12 cellular contexts compared by ENCODE assay signal in genomic region chr5:122126177-122126701, GRCh38. TPM values are rescaled to one million over a fixed set of nuclear protein-coding genes. Genes with fewer than 3 reads are reported as not detected.
A peak's percentile ranks its signal among the peaks of the same experiment; 100 is the strongest.
DNase-seq lines count a peak whose midpoint lies in the region; TF ChIP-seq lines count a peak whose summit lies in the region.
"Had no signal": no experiment of that assay in that cellular context is flagged by ENCODE, and none has a peak within 500 bp of the region (broad histone marks: within the 10 kb centered on the region; RNA-seq: fewer than 3 reads in every experiment).

No MANE protein-coding gene starts in this region.

- H3K4me1 ChIP-seq in hepatocyte (ENCODE audit: insufficient read depth), result peaks cover 10% of the 10 kb centered on the region

- peak overlapping the region; percentile 78 for H3K27ac ChIP-seq in hepatocyte

- H3K27me3 ChIP-seq in hepatocyte, result no peaks in the 10 kb centered on the region
- H3K27me3 ChIP-seq: ovary had no signal

- H4K20me1 ChIP-seq in hepatocyte (ENCODE audit: insufficient read depth, poor library complexity, severe bottlenecking), result no peaks in the 10 kb centered on the region

- peak overlapping the region; percentile 52 for H3K4me2 ChIP-seq in hepatocyte

- no peaks in the 10 kb centered on the region for H3K9me3 ChIP-seq in hepatocyte (ENCODE audit: low read depth)
- H3K9me3 ChIP-seq: ovary had no signal

- H3K9me2 ChIP-seq in hepatocyte (replicated peaks; ENCODE audit: insufficient read depth), result no peaks in the 10 kb centered on the region

- WGBS in hepatocyte (ENCODE audit: low lambda C conversion rate, missing lambda C conversion rate), result 45% methylated on average over 1 of the region's 1 CpG

- peak; percentile 48 for DNase-seq in H4 (ENCODE audit: low spot score)
- no peak for DNase-seq in hepatocyte (ENCODE audit: low spot score)
- DNase-seq in stromal cell of bone marrow (ENCODE audit: low read depth), result peak; percentile 64
- DNase-seq in stimulated activated CD4-positive, alpha-beta T cell treated with anti-CD3 and anti-CD28 coated beads, Interleukin-2, amount 100 ng/mL, for 24 hours, result no peak
- no peak for DNase-seq in OCI-M2 (lab: John Stamatoyannopoulos, UW; ENCODE audit: unreplicated experiment)
- no peak for DNase-seq in NCI-H2171 treated with DMSO at 0.1 percent for 48 hours (lab: John Stamatoyannopoulos, UW)
- no peak for DNase-seq in activated CD4-positive, CD25-positive, alpha-beta regulatory T cell treated with anti-CD3 and anti-CD28 coated beads, Interleukin-2, amount 50 U/mL, for 72 hours
- DNase-seq: kidney glomerular epithelial cell, NCI-H1436 treated with DMSO at 0.1 percent for 48 hours had no signal

- no peaks in the 10 kb centered on the region for H3K79me2 ChIP-seq in hepatocyte

- H2AFZ ChIP-seq in hepatocyte, result no peak overlapping the region

- H3K36me3 ChIP-seq in hepatocyte (replicated peaks; ENCODE audit: insufficient read depth, low read depth), result no peaks in the 10 kb centered on the region
- H3K36me3 ChIP-seq: ovary had no signal

- TF ChIP-seq CTCF in WI38 (IDR thresholded peaks at IDR 0.05; ENCODE audit: low read depth, low read length) (no peak), hepatocyte (IDR thresholded peaks at IDR 0.05; ENCODE audit: poor library complexity) (no peak)

- peak overlapping the region; percentile 30 for H3K4me3 ChIP-seq in WI38 (ENCODE audit: low read depth, low read length)
- no peak overlapping the region for H3K4me3 ChIP-seq in hepatocyte
- H3K4me3 ChIP-seq: ovary had no signal

RNA-seq across cellular contexts. Expression of gene ZNF474, which starts 3.1 kb away (rescaled TPM):
- 0.06 and 0.94 TPM in 2 replicates for total RNA-seq in H4 (2014; rRNA removed; shearing (Covaris generic))
- 0.43 and 1.9 TPM in 2 replicates for total RNA-seq in hepatocyte
- 1.7 and 2.8 TPM in 2 replicates for polyA plus RNA-seq in hepatocyte

RNA-seq across cellular contexts. Expression of gene LOX, which starts 48.2 kb away (rescaled TPM):
- total RNA-seq in H4 (2014; rRNA removed; shearing (Covaris generic)), result 16.3 and 19.2 TPM in 2 replicates
- 98.2 and 120 TPM in 2 replicates for total RNA-seq in hepatocyte
- 216 and 238 TPM in 2 replicates for polyA plus RNA-seq in hepatocyte
- total RNA-seq: T-helper 2 cell treated with Interferon-gamma antibody and Interleukin-4, amounts not matched to agents 100 ng/mL and 5 ng/mL, for 36 hours had no signal

Comparison
In these comparisons a context has a peak if more than half of its experiments do, and no peak if none do; other contexts are left out.
1. DNase-seq: peak in H4 (single experiment) and stromal cell of bone marrow (single experiment); none in hepatocyte (single experiment), stimulated activated CD4-positive, alpha-beta T cell treated with anti-CD3 and anti-CD28 coated beads, Interleukin-2, amount 100 ng/mL, for 24 hours (0 of 2), OCI-M2 (single experiment), NCI-H2171 treated with DMSO at 0.1 percent for 48 hours (single experiment) and activated CD4-positive, CD25-positive, alpha-beta regulatory T cell treated with anti-CD3 and anti-CD28 coated beads, Interleukin-2, amount 50 U/mL, for 72 hours (single experiment).